Comparison of ENCODE assay signal across 24 cellular contexts in genomic region chr1:65055754-65056153, GRCh38.
DNase-seq lines count a peak whose midpoint lies in the region; ATAC-seq, FAIRE-seq and TF ChIP-seq lines count a peak whose summit lies in the region.
"Had no signal": no experiment of that assay in that cellular context is flagged by ENCODE, and none has a peak within 500 bp of the region (broad histone marks: within the 10 kb centered on the region; RNA-seq: fewer than 3 reads in every experiment).

No MANE protein-coding gene starts in this region.

- WGBS in HepG2 (ENCODE audit: low lambda C conversion rate), result 75% methylated on average over 2 of the region's 2 CpGs

- TF ChIP-seq POLR2A in HepG2 (IDR thresholded peaks at IDR 0.05; ENCODE audit: insufficient read depth in 1 of 2, low read depth in 2 of 2, low read length in 2 of 2), result no peak

- CTCF ChIA-PET in HepG2 (lab: Yijun Ruan, JAX; ENCODE audit: low intra/inter-chr PET ratio, low total read pairs), result no interaction called here

- peaks cover 0 to 8% of the 10 kb centered on the region in 2 donors for H3K4me1 ChIP-seq in right atrium auricular region
- no peaks in the 10 kb centered on the region for H3K4me1 ChIP-seq in HepG2 (ENCODE audit: insufficient read depth, low read length)

- FAIRE-seq in HepG2 (lab: Jason Lieb, UNC), result no peak
- FAIRE-seq: endothelial cell of umbilical vein, HTR-8/SVneo had no signal

- peaks cover 2% of the 10 kb centered on the region for H3K4me1 Mint-ChIP-seq in T-helper 2 cell treated with Interferon-gamma antibody and Interleukin-4, amounts not matched to agents 5 μg/mL and 100 μg/mL, for 36 hours (ENCODE audit: low read depth)

- H3K4me3 ChIP-seq in right atrium auricular region (no peak overlapping the region), HepG2 (replicated peaks in 1 of 3; ENCODE audit: insufficient read depth in 1 of 3, low read depth in 2 of 3, low read length in 3 of 3) (no peak overlapping the region)
- H3K4me3 ChIP-seq: uterus had no signal

- H3K36me3 ChIP-seq in right atrium auricular region (peaks cover 40% of the 10 kb centered on the region), HepG2 (replicated peaks in 1 of 2; ENCODE audit: control insufficient read depth in 1 of 2, insufficient read depth in 2 of 2, low read length in 2 of 2) (no peaks in the 10 kb centered on the region)
- H3K36me3 ChIP-seq: uterus had no signal

- ATAC-seq in Right ventricle myocardium superior (ENCODE audit: poor library complexity) (peak; percentile 9), HepG2 (no peak), GM21423 (IDR thresholded peaks at IDR 0.05; ENCODE audit: unreplicated experiment) (no peak)
- ATAC-seq: CD8-positive, alpha-beta T cell had no signal

- no peaks in the 10 kb centered on the region for H3K9me3 Mint-ChIP-seq in T-helper 2 cell treated with Interferon-gamma antibody and Interleukin-4, amounts not matched to agents 5 μg/mL and 100 μg/mL, for 36 hours
- H3K9me3 Mint-ChIP-seq: activated CD4-positive, alpha-beta memory T cell treated with anti-CD3 and anti-CD28 coated beads for 36 hours; CD8-positive, alpha-beta T cell had no signal

- no peak for TF ChIP-seq EP300 in HepG2 (IDR thresholded peaks at IDR 0.05; ENCODE audit: low read depth in 2 of 2, low read length in 2 of 2)
- no peak for TF ChIP-seq EP300 in HepG2 (CRISPR knock-in tag; IDR thresholded peaks at IDR 0.05; ENCODE audit: borderline replicate concordance)

- H3K9ac ChIP-seq in HepG2 (ENCODE audit: insufficient read depth, low read depth, low read length), result no peak overlapping the region

- no peaks in the 10 kb centered on the region for H3K79me2 ChIP-seq in HepG2 (ENCODE audit: insufficient read depth, low read length)

- BruUV-seq in HepG2 (replicated peaks; lab: Mats Ljungman, UMichigan), result no TSS peak

- peaks cover 3% of the 10 kb centered on the region for H3K27me3 Mint-ChIP-seq in T-helper 2 cell treated with Interferon-gamma antibody and Interleukin-4, amounts not matched to agents 5 μg/mL and 100 μg/mL, for 36 hours (ENCODE audit: low read depth)
- H3K27me3 Mint-ChIP-seq: activated CD4-positive, alpha-beta memory T cell treated with anti-CD3 and anti-CD28 coated beads for 36 hours had no signal

- H3K36me3 Mint-ChIP-seq in T-helper 2 cell treated with Interferon-gamma antibody and Interleukin-4, amounts not matched to agents 5 μg/mL and 100 μg/mL, for 36 hours (ENCODE audit: low read depth), result peaks cover 7% of the 10 kb centered on the region

- H3K4me2 ChIP-seq in HepG2 (ENCODE audit: low read depth, low read length), result no peak overlapping the region

- intact Hi-C loops in Right ventricle myocardium superior (cut with DNase I) (no loop called here), HepG2 (cut with micrococcal nuclease; ENCODE audit: unreplicated experiment) (no loop called here)

- H3K27me3 ChIP-seq in right atrium auricular region (no peaks in the 10 kb centered on the region), HepG2 (ENCODE audit: control insufficient read depth in 1 of 2, insufficient read depth in 2 of 2, low read length in 2 of 2) (no peaks in the 10 kb centered on the region)
- H3K27me3 ChIP-seq: uterus had no signal

- POLR2A ChIA-PET in HepG2 (lab: Yijun Ruan, JAX), result no interaction called here

- H3K27ac ChIP-seq in right atrium auricular region (peak overlapping the region in 1 of 2 donors; percentile 8), HepG2 (ENCODE audit: extremely low read length, insufficient read depth, low read length) (no peak overlapping the region)
- H3K27ac ChIP-seq: uterus had no signal

- no peak overlapping the region for H3K4me3 Mint-ChIP-seq in T-helper 2 cell treated with Interferon-gamma antibody and Interleukin-4, amounts not matched to agents 5 μg/mL and 100 μg/mL, for 36 hours
- H3K4me3 Mint-ChIP-seq: activated CD4-positive, alpha-beta memory T cell treated with anti-CD3 and anti-CD28 coated beads for 36 hours; CD8-positive, alpha-beta T cell had no signal

- in situ Hi-C loops in HepG2 (cut with HindIII; ENCODE audit: extremely low pct_ligation_motif_present, low pct_unique_long_range_greater_than_20kb), result no loop called here

- no peak overlapping the region for H3K27ac Mint-ChIP-seq in T-helper 2 cell treated with Interferon-gamma antibody and Interleukin-4, amounts not matched to agents 5 μg/mL and 100 μg/mL, for 36 hours
- H3K27ac Mint-ChIP-seq: activated CD4-positive, alpha-beta memory T cell treated with anti-CD3 and anti-CD28 coated beads for 36 hours; CD8-positive, alpha-beta T cell had no signal

- H2AFZ ChIP-seq in HepG2 (ENCODE audit: low read length), result no peak overlapping the region

- no peak for DNase-seq in Right ventricle myocardium superior
- DNase-seq in right atrium auricular region (ENCODE audit: low spot score), result no peak
- DNase-seq in SKM-1 treated with dmso at 0.1 percent for 144 hours (lab: John Stamatoyannopoulos, UW; ENCODE audit: unreplicated experiment), result peak; percentile 73
- DNase-seq in HepG2 (ENCODE audit: low spot score), result no peak
- no peak for DNase-seq in A172 (ENCODE audit: low spot score)
- DNase-seq in T-helper 2 cell treated with Interferon-gamma antibody and Interleukin-4, amounts not matched to agents 5 μg/mL and 100 μg/mL, for 36 hours (ENCODE audit: low spot score), result no peak
- DNase-seq in C1 segment of cervical spinal cord (lab: John Stamatoyannopoulos, UW), result no peak
- DNase-seq: ACHN; activated CD4-positive, alpha-beta memory T cell treated with anti-CD3 and anti-CD28 coated beads for 36 hours; activated gamma-delta T cell treated with Interleukin-2 at 50 U/mL for 16 hours; caudate nucleus; CD8-positive, alpha-beta T cell; DND-41; HCEC 1CT; NCI-H1436 treated with DMSO at 0.1 percent for 48 hours; NCI-H2171 treated with DMSO at 0.1 percent for 48 hours; NCI-H526 treated with DMSO at 0.1 percent for 48 hours; occipital lobe; SHP77 treated with DMSO at 0.1 percent for 48 hours; stimulated activated CD8-positive, alpha-beta memory T cell treated with anti-CD3 and anti-CD28 coated beads, Interleukin-4, amount 100 ng/mL, for 48 hours; uterus had no signal

- H3K9me3 ChIP-seq in right atrium auricular region, result no peaks in the 10 kb centered on the region
- no peaks in the 10 kb centered on the region for H3K9me3 ChIP-seq in HepG2 (ENCODE audit: low read length)
- H3K9me3 ChIP-seq: uterus had no signal

- H4K20me1 ChIP-seq in HepG2 (ENCODE audit: insufficient read depth, low read length), result no peaks in the 10 kb centered on the region

- no peak for TF ChIP-seq RAD21 in HepG2 (CRISPR knock-in tag; IDR thresholded peaks at IDR 0.05)

- TF ChIP-seq CTCF in right atrium auricular region (IDR thresholded peaks at IDR 0.05) (no peak), HepG2 (CRISPR knock-in tag; IDR thresholded peaks at IDR 0.05) (no peak)

TF ChIP-seq in HepG2, 621 proteins besides CTCF, POLR2A, EP300 and RAD21:
- no peak for TF ChIP-seq KDM2A (CRISPR knock-in tag; IDR thresholded peaks at IDR 0.05; ENCODE audit: borderline replicate concordance, low read depth)
- TF ChIP-seq NFATC3 (CRISPR knock-in tag; IDR thresholded peaks at IDR 0.05), result no peak
- TF ChIP-seq NFYC (CRISPR knock-in tag; IDR thresholded peaks at IDR 0.05), result no peak
- no peak for TF ChIP-seq ZNF230 (CRISPR knock-in tag; IDR thresholded peaks at IDR 0.05)
- no peak for TF ChIP-seq ZNF747 (CRISPR knock-in tag; IDR thresholded peaks at IDR 0.05; ENCODE audit: borderline replicate concordance)
- TF ChIP-seq SIX4 (CRISPR knock-in tag; IDR thresholded peaks at IDR 0.05), result no peak
- TF ChIP-seq HDAC1 (CRISPR knock-in tag; IDR thresholded peaks at IDR 0.05), result no peak
- TF ChIP-seq CEBPB (IDR thresholded peaks at IDR 0.05; ENCODE audit: borderline replicate concordance, low read depth, low read length), result peak; percentile 44; the same call in 1 of the 2 replicates
TF ChIP-seq in HepG2: peak in this region for 1.
